In the genomic region with DNA sequence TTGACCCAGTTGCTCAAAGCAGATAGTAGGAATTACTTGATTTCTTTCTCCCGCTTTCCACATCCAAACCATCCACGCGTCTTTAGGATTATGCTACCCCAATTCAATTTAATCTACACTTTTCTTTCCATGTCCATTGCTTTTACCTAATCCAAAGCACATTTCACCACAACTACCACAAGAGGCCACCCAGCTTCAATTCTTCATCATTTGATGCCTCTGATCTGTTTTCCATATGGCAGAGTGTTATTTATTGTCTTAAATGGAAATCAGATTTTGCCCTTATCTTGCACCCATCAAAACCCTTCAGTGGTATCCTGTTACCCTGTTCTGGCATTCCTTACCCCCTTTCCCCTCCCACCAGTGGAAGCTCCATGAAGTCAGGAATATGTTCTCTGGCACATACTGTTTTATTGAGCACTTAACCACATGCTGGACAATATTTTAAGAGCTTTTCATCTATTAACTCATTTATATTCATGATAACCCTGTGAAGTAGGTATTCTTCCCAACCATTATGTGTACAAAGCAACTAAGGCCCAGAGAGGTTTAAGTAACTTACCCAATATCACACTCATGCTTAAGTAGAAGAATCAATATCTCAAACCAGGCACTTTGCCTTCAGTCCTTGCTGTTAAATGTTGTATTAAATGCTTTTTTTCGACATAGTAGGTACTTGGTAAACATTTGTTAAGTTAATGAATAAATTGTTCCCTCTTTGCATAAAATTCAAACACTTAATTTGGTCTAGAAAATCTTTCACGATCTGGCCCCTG, we compare ENCODE assay signal across 21 cellular contexts. TPM values are rescaled to one million over a fixed set of nuclear protein-coding genes. Genes with fewer than 3 reads are reported as not detected.
DNase-seq lines count a peak whose midpoint lies in the region; ATAC-seq and TF ChIP-seq lines count a peak whose summit lies in the region.
"Had no signal": no experiment of that assay in that cellular context is flagged by ENCODE, and none has a peak within 500 bp of the region (broad histone marks: within the 10 kb centered on the region; RNA-seq: fewer than 3 reads in every experiment).

No MANE protein-coding gene starts in this region.

- H3K4me1 ChIP-seq in left ventricle myocardium inferior = peaks cover 84% of the 10 kb centered on the region
- peaks cover 0 to 75% (median 63%) of the 10 kb centered on the region in 9 donors for H3K4me1 ChIP-seq in heart right ventricle
- H3K4me1 ChIP-seq in ascending aorta = peaks cover 6 to 52% of the 10 kb centered on the region in 2 donors
- H3K4me1 ChIP-seq in left lung = peaks cover 4 to 10% of the 10 kb centered on the region in 2 donors
- H3K4me1 ChIP-seq in upper lobe of right lung = peaks cover 32% of the 10 kb centered on the region
- H3K4me1 ChIP-seq: prostate gland had no signal

- H3K36me3 ChIP-seq in left ventricle myocardium inferior (no peaks in the 10 kb centered on the region), heart right ventricle (peaks cover 0 to 2% (median 0%) of the 10 kb centered on the region in 9 donors), ascending aorta (no peaks in the 10 kb centered on the region), left lung (peaks cover 0 to under 1% of the 10 kb centered on the region in 2 donors), upper lobe of right lung (no peaks in the 10 kb centered on the region)
- H3K36me3 ChIP-seq: prostate gland, uterus had no signal

- no peak overlapping the region for H3K4me3 ChIP-seq in left ventricle myocardium inferior
- no peak overlapping the region for H3K4me3 ChIP-seq in heart right ventricle
- H3K4me3 ChIP-seq in ascending aorta = no peak overlapping the region
- no peak overlapping the region for H3K4me3 ChIP-seq in left lung
- no peak overlapping the region for H3K4me3 ChIP-seq in upper lobe of right lung
- H3K4me3 ChIP-seq: prostate gland, uterus had no signal

- peak overlapping the region; percentile 9 for H3K27ac ChIP-seq in left ventricle myocardium inferior (replicated peaks)
- peak overlapping the region in 1 of 10 donors; percentile 19 for H3K27ac ChIP-seq in heart right ventricle
- peak overlapping the region; percentile 60 to 84 for H3K27ac ChIP-seq in ascending aorta
- H3K27ac ChIP-seq in left lung = no peak overlapping the region
- no peak overlapping the region for H3K27ac ChIP-seq in upper lobe of right lung
- H3K27ac ChIP-seq: prostate gland had no signal

- no peaks in the 10 kb centered on the region for H3K36me3 Mint-ChIP-seq in activated CD4-positive, alpha-beta memory T cell treated with anti-CD3 and anti-CD28 coated beads for 36 hours
- H3K36me3 Mint-ChIP-seq: activated naive CD4-positive, alpha-beta T cell treated with anti-CD3 and anti-CD28 coated beads, Interleukin-2, amount 50 U/mL, for 24 hours had no signal

- no peak overlapping the region for H3K4me3 Mint-ChIP-seq in activated CD4-positive, alpha-beta memory T cell treated with anti-CD3 and anti-CD28 coated beads for 36 hours
- H3K4me3 Mint-ChIP-seq: activated CD4-positive, alpha-beta T cell treated with anti-CD3 and anti-CD28 coated beads, Interleukin-2, amount 10 ng/mL, durations not matched to agents 24 days and 14 days; activated naive CD4-positive, alpha-beta T cell treated with anti-CD3 and anti-CD28 coated beads, Interleukin-2, amount 50 U/mL, for 24 hours; stimulated activated naive CD8-positive, alpha-beta T cell treated with anti-CD3 and anti-CD28 coated beads, Interleukin-15, Interleukin-2, amounts not matched to agents 100 ng/mL and 50 ng/mL, for 24 hours had no signal

- H3K9me3 ChIP-seq in left ventricle myocardium inferior (replicated peaks) = no peaks in the 10 kb centered on the region
- no peaks in the 10 kb centered on the region for H3K9me3 ChIP-seq in heart right ventricle
- H3K9me3 ChIP-seq in ascending aorta = no peaks in the 10 kb centered on the region
- no peaks in the 10 kb centered on the region for H3K9me3 ChIP-seq in left lung
- no peaks in the 10 kb centered on the region for H3K9me3 ChIP-seq in upper lobe of right lung
- H3K9me3 ChIP-seq: prostate gland, uterus had no signal

- peaks cover 2% of the 10 kb centered on the region for H3K27me3 Mint-ChIP-seq in activated CD4-positive, alpha-beta memory T cell treated with anti-CD3 and anti-CD28 coated beads for 36 hours
- H3K27me3 Mint-ChIP-seq: activated CD4-positive, alpha-beta T cell treated with anti-CD3 and anti-CD28 coated beads, Interleukin-2, amount 10 ng/mL, durations not matched to agents 24 days and 14 days; stimulated activated naive CD8-positive, alpha-beta T cell treated with anti-CD3 and anti-CD28 coated beads, Interleukin-15, Interleukin-2, amounts not matched to agents 100 ng/mL and 50 ng/mL, for 24 hours had no signal

- TF ChIP-seq CTCF in left ventricle myocardium inferior (IDR thresholded peaks at IDR 0.05; ENCODE audit: borderline replicate concordance) = peak; percentile 21
- peak in 2 of 9 donors; percentile 27 to 31 for TF ChIP-seq CTCF in heart right ventricle (IDR thresholded peaks at IDR 0.05)
- TF ChIP-seq CTCF in ascending aorta (IDR thresholded peaks at IDR 0.05) = no peak
- no peak for TF ChIP-seq CTCF in left lung (IDR thresholded peaks at IDR 0.05)
- peak; percentile 8 for TF ChIP-seq CTCF in upper lobe of right lung (IDR thresholded peaks at IDR 0.05)

- ATAC-seq in heart right ventricle (no peak), left lung (peak; percentile 80), upper lobe of right lung (peak; percentile 44), HG03439 (IDR thresholded peaks at IDR 0.05; ENCODE audit: unreplicated experiment) (no peak)
- ATAC-seq: left colon had no signal

- no peak for DNase-seq in left ventricle myocardium inferior
- no peak for DNase-seq in heart right ventricle
- no peak for DNase-seq in ascending aorta (ENCODE audit: low spot score in 2 of 2)
- DNase-seq in left lung = no peak
- DNase-seq in upper lobe of right lung = no peak
- DNase-seq in NCI-H1930 (lab: John Stamatoyannopoulos, UW) = no peak
- no peak for DNase-seq in activated CD4-positive, alpha-beta memory T cell treated with anti-CD3 and anti-CD28 coated beads for 36 hours
- DNase-seq: activated CD4-positive, alpha-beta T cell treated with anti-CD3 and anti-CD28 coated beads, Interleukin-2, amount 10 ng/mL, durations not matched to agents 24 days and 14 days; activated T-cell treated with anti-CD3 and anti-CD28 coated beads for 4 hours; DMS79 treated with DMSO at 0.1 percent for 48 hours; effector CD4-positive, alpha-beta T cell; left colon; NCI-H1694; NCI-H345; SIG-M5; stimulated activated CD4-positive, alpha-beta T cell treated with anti-CD3 and anti-CD28 coated beads, Interleukin-12 subunit alpha, Interleukin-12 subunit beta, amount 100 ng/mL, for 4 hours; uterus had no signal

- H3K27ac Mint-ChIP-seq in activated CD4-positive, alpha-beta memory T cell treated with anti-CD3 and anti-CD28 coated beads for 36 hours = no peak overlapping the region
- H3K27ac Mint-ChIP-seq: activated CD4-positive, alpha-beta T cell treated with anti-CD3 and anti-CD28 coated beads, Interleukin-2, amount 10 ng/mL, durations not matched to agents 24 days and 14 days; activated naive CD4-positive, alpha-beta T cell treated with anti-CD3 and anti-CD28 coated beads, Interleukin-2, amount 50 U/mL, for 24 hours; stimulated activated naive CD8-positive, alpha-beta T cell treated with anti-CD3 and anti-CD28 coated beads, Interleukin-15, Interleukin-2, amounts not matched to agents 100 ng/mL and 50 ng/mL, for 24 hours had no signal

- H3K9me3 Mint-ChIP-seq in activated CD4-positive, alpha-beta memory T cell treated with anti-CD3 and anti-CD28 coated beads for 36 hours = no peaks in the 10 kb centered on the region
- H3K9me3 Mint-ChIP-seq: activated CD4-positive, alpha-beta T cell treated with anti-CD3 and anti-CD28 coated beads, Interleukin-2, amount 10 ng/mL, durations not matched to agents 24 days and 14 days; activated naive CD4-positive, alpha-beta T cell treated with anti-CD3 and anti-CD28 coated beads, Interleukin-2, amount 50 U/mL, for 24 hours; stimulated activated naive CD8-positive, alpha-beta T cell treated with anti-CD3 and anti-CD28 coated beads, Interleukin-15, Interleukin-2, amounts not matched to agents 100 ng/mL and 50 ng/mL, for 24 hours had no signal

- intact Hi-C loops in left ventricle myocardium inferior (cut with micrococcal nuclease) (no loop called here), heart right ventricle (cut with DNase I) (no loop called here), ascending aorta (cut with DNase I) (no loop called here), left lung (cut with DNase I) (no loop called here), upper lobe of right lung (cut with DNase I) (no loop called here)
- intact Hi-C loops in activated CD4-positive, alpha-beta memory T cell treated with anti-CD3 and anti-CD28 coated beads for 36 hours (cut with micrococcal nuclease) = no loop called here

- peaks cover 2% of the 10 kb centered on the region for H3K4me1 Mint-ChIP-seq in activated CD4-positive, alpha-beta memory T cell treated with anti-CD3 and anti-CD28 coated beads for 36 hours (ENCODE audit: low read depth)
- H3K4me1 Mint-ChIP-seq: activated naive CD4-positive, alpha-beta T cell treated with anti-CD3 and anti-CD28 coated beads, Interleukin-2, amount 50 U/mL, for 24 hours had no signal

- H3K27me3 ChIP-seq in left ventricle myocardium inferior (ENCODE audit: low read depth) (no peaks in the 10 kb centered on the region), heart right ventricle (no peaks in the 10 kb centered on the region), ascending aorta (no peaks in the 10 kb centered on the region), left lung (no peaks in the 10 kb centered on the region), upper lobe of right lung (no peaks in the 10 kb centered on the region)
- H3K27me3 ChIP-seq: uterus had no signal

- CTCF ChIA-PET in activated CD4-positive, alpha-beta memory T cell treated with anti-CD3 and anti-CD28 coated beads for 36 hours (lab: Charles Lee) = interaction anchor here (1.5 kb wide), 1 partner anchor 51 kb away, joined by 4 read pairs; no protein-coding TSS in a partner anchor

- POLR2A ChIA-PET in activated CD4-positive, alpha-beta memory T cell treated with anti-CD3 and anti-CD28 coated beads for 36 hours (lab: Charles Lee) = no interaction called here

- 93 to 94% methylated on average over 5 of the region's 5 CpGs for WGBS in heart right ventricle, 2 donors

RNA-seq across cellular contexts. Expression of a gene that starts 34.6 kb away (rescaled TPM):
- 325 TPM for total RNA-seq in left ventricle myocardium inferior
- 100 to 1,000 TPM; 256 to 511 (median 353) TPM for total RNA-seq in heart right ventricle
- 100 to 1,000 TPM in 1 of 2 donors, 10 to 100 TPM in 1; 90.8 to 308 TPM for polyA plus RNA-seq in heart right ventricle
- 494 TPM for total RNA-seq in ascending aorta
- total RNA-seq in left lung = 100 to 1,000 TPM; 158 to 197 TPM
- total RNA-seq in upper lobe of right lung = 200 TPM
- 10 to 100 TPM; 25.5 to 26.3 TPM for total RNA-seq in activated CD4-positive, alpha-beta memory T cell treated with anti-CD3 and anti-CD28 coated beads for 36 hours

Comparison
In these comparisons a context has a peak if more than half of its experiments do, and no peak if none do; other contexts are left out.
1. H3K27ac ChIP-seq: peak in left ventricle myocardium inferior (single experiment) and ascending aorta (2 of 2); none in left lung (0 of 2) and upper lobe of right lung (single experiment).
2. CTCF ChIP-seq: peak in left ventricle myocardium inferior (single experiment) and upper lobe of right lung (single experiment); none in ascending aorta (0 of 3) and left lung (0 of 2).
3. ATAC-seq: peak in left lung (single experiment) and upper lobe of right lung (single experiment); none in heart right ventricle (0 of 8) and HG03439 (single experiment).